In the genomic region with DNA sequence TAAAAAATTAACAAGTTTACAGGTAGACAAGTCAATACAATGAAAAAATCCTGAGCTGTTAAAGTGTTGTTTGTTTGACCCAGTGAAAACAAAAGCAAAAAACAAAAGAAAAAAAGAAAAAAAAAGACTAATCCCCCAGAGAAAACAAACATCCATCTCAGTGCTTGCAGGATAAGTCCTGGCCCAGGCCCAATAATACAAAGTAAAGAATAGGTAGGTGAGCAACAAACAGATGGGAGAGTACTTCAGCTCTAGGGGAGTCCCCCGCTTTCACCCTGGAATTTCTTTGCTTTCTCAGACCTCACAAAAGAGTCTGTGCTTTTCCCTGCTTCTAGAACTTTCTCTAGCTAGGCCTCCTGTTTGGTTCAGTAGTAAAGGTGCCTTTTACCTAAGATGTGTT, we compare ENCODE assay signal across 1 cellular context.
TF ChIP-seq lines count a peak whose summit lies in the region.

No MANE protein-coding gene starts in this region.

TF ChIP-seq in IMR-90, 13 proteins besides CTCF, POLR2A, EP300 and RAD21 (continued from another document):
- TF ChIP-seq, protein P1, sequence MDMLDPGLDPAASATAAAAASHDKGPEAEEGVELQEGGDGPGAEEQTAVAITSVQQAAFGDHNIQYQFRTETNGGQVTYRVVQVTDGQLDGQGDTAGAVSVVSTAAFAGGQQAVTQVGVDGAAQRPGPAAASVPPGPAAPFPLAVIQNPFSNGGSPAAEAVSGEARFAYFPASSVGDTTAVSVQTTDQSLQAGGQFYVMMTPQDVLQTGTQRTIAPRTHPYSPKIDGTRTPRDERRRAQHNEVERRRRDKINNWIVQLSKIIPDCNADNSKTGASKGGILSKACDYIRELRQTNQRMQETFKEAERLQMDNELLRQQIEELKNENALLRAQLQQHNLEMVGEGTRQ (IDR thresholded peaks at IDR 0.05; ENCODE audit: low read depth, low read length) = no peak
- TF ChIP-seq MAFK (IDR thresholded peaks at IDR 0.05; ENCODE audit: low read depth, low read length) = no peak
- no peak for TF ChIP-seq CEBPB (IDR thresholded peaks at IDR 0.05; ENCODE audit: low read depth, low read length)
- TF ChIP-seq, protein P2, sequence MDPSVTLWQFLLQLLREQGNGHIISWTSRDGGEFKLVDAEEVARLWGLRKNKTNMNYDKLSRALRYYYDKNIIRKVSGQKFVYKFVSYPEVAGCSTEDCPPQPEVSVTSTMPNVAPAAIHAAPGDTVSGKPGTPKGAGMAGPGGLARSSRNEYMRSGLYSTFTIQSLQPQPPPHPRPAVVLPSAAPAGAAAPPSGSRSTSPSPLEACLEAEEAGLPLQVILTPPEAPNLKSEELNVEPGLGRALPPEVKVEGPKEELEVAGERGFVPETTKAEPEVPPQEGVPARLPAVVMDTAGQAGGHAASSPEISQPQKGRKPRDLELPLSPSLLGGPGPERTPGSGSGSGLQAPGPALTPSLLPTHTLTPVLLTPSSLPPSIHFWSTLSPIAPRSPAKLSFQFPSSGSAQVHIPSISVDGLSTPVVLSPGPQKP (IDR thresholded peaks at IDR 0.05; ENCODE audit: borderline replicate concordance, low read depth, low read length) = no peak
- no peak for TF ChIP-seq BHLHE40 (IDR thresholded peaks at IDR 0.05; ENCODE audit: low read depth, low read length)
- TF ChIP-seq NFE2L2 (IDR thresholded peaks at IDR 0.05; ENCODE audit: low read depth, low read length) = no peak
- TF ChIP-seq CHD1 (IDR thresholded peaks at IDR 0.05; ENCODE audit: low read depth, low read length) = no peak
TF ChIP-seq in IMR-90: peak in this region for 0.
